In the genomic region with DNA sequence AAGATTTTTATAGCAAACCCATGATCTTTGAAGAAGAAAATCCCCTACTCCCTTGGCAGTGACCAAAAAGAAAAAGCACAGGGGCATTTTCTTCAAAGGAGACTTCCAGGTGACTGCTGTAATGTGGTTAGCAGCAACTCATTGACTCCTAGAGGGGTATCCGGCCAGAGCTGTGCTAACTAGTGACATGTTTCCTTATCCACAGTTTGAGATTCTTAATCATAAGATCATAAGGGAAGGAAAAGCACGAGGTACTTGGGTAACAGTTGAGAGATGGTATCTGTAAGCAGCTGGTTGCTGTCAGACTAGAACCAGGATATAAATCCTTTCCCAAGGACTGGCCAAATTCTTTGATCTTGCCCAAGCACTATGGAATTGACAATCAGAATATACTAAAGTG, we compare ENCODE assay signal across 23 cellular contexts.
DNase-seq lines count a peak whose midpoint lies in the region; ATAC-seq and TF ChIP-seq lines count a peak whose summit lies in the region.
"Had no signal": no experiment of that assay in that cellular context is flagged by ENCODE, and none has a peak within 500 bp of the region (broad histone marks: within the 10 kb centered on the region; RNA-seq: fewer than 3 reads in every experiment).

No MANE protein-coding gene starts in this region.

- TF ChIP-seq POLR2A in esophagus squamous epithelium (IDR thresholded peaks at IDR 0.05) = no peak

- peak; percentile 37 for DNase-seq in GM12865 (ENCODE audit: low read depth)
- DNase-seq in KG1 (lab: John Stamatoyannopoulos, UW) = peak; percentile 25
- peak; percentile 40 for DNase-seq in dermis blood vessel endothelial cell
- no peak for DNase-seq in sciatic nerve (ENCODE audit: low spot score)
- no peak for DNase-seq in OCI-M2 (lab: John Stamatoyannopoulos, UW; ENCODE audit: unreplicated experiment)
- DNase-seq in esophagus squamous epithelium (lab: John Stamatoyannopoulos, UW) = no peak
- DNase-seq in head of caudate nucleus = no peak
- no peak for DNase-seq in T-helper 1 cell
- DNase-seq: activated CD4-positive, CD25-positive, alpha-beta regulatory T cell treated with anti-CD3 and anti-CD28 coated beads, Interleukin-2, amount 50 U/mL, for 72 hours; activated T-cell treated with anti-CD3 and anti-CD28 coated beads, Interleukin-2, amount 50 U/mL, for 1 hour; anterior cingulate cortex; C1 segment of cervical spinal cord; central memory CD4-positive, alpha-beta T cell; foreskin melanocyte; hypothalamus; KBM-7; MV-4-11; NCI-H1694; NCI-H69; stimulated activated CD4-positive, alpha-beta T cell treated with anti-CD3 and anti-CD28 coated beads, Interleukin-4, amount 100 ng/mL, for 24 hours; stomach had no signal

- H3K4me1 ChIP-seq in esophagus squamous epithelium = no peaks in the 10 kb centered on the region

- TF ChIP-seq CTCF in GM12865 (IDR thresholded peaks at IDR 0.05; ENCODE audit: insufficient read depth, low read depth, low read length, missing control alignments) (no peak), esophagus squamous epithelium (IDR thresholded peaks at IDR 0.05) (no peak)

- no peak overlapping the region for H3K27ac ChIP-seq in esophagus squamous epithelium
- H3K27ac ChIP-seq: epithelial cell of prostate, stomach had no signal

- 33 to 53% methylated on average over 2 of the region's 2 CpGs for WGBS in esophagus squamous epithelium, 2 donors

- no peaks in the 10 kb centered on the region for H3K9me3 ChIP-seq in esophagus squamous epithelium
- H3K9me3 ChIP-seq: stomach had no signal

- H3K36me3 ChIP-seq in esophagus squamous epithelium = no peaks in the 10 kb centered on the region
- H3K36me3 ChIP-seq: stomach had no signal

- intact Hi-C loops in sciatic nerve (cut with DNase I) = no loop called here
- intact Hi-C loops in esophagus squamous epithelium (cut with DNase I) = no loop called here
- intact Hi-C loops in head of caudate nucleus (cut with DNase I) = no loop called here

- peak; percentile 24 for ATAC-seq in sciatic nerve
- ATAC-seq: HCT116 had no signal

- no peaks in the 10 kb centered on the region for H3K27me3 ChIP-seq in esophagus squamous epithelium
- H3K27me3 ChIP-seq: stomach had no signal

- H3K4me3 ChIP-seq in GM12865 (ENCODE audit: low read depth, low read length) = no peak overlapping the region
- H3K4me3 ChIP-seq in esophagus squamous epithelium = no peak overlapping the region
- H3K4me3 ChIP-seq: stomach had no signal

Comparison
In these comparisons a context has a peak if more than half of its experiments do, and no peak if none do; other contexts are left out.
1. DNase-seq: peak in GM12865 (single experiment), KG1 (single experiment) and dermis blood vessel endothelial cell (single experiment); none in sciatic nerve (single experiment), OCI-M2 (single experiment), esophagus squamous epithelium (single experiment), head of caudate nucleus (0 of 42) and T-helper 1 cell (0 of 5).